14 cellular contexts compared by ENCODE assay signal in genomic region chr14:60654303-60654925, GRCh38. TPM values are rescaled to one million over a fixed set of nuclear protein-coding genes. Genes with fewer than 3 reads are reported as not detected.
DNase-seq lines count a peak whose midpoint lies in the region; ATAC-seq, FAIRE-seq and TF ChIP-seq lines count a peak whose summit lies in the region.
"Had no signal": no experiment of that assay in that cellular context is flagged by ENCODE, and none has a peak within 500 bp of the region (broad histone marks: within the 10 kb centered on the region; RNA-seq: fewer than 3 reads in every experiment).

No MANE protein-coding gene starts in this region.

- dilution Hi-C loops in mammary epithelial cell (cut with HindIII; ENCODE audit: low sequenced_read_pairs): no loop called here

- WGBS in mammary epithelial cell (ENCODE audit: low coverage, missing lambda C conversion rate): 46% methylated on average over 4 of the region's 4 CpGs

- no peak for FAIRE-seq in GM19239 (lab: Jason Lieb, UNC)

- TF ChIP-seq CTCF in foreskin fibroblast (IDR thresholded peaks at IDR 0.05; ENCODE audit: low read depth, low read length) (no peak), mammary epithelial cell (conservative IDR thresholded peaks at IDR 0.05 in 1 of 2, IDR thresholded peaks at IDR 0.05 in 1 of 2; ENCODE audit: extremely low read depth in 1 of 2, insufficient read depth in 1 of 2, low read depth in 1 of 2, low read length in 2 of 2) (no peak), foreskin keratinocyte (conservative IDR thresholded peaks at IDR 0.05) (no peak)

- no peak overlapping the region for H2AFZ ChIP-seq in mammary epithelial cell (ENCODE audit: low read depth, low read length)

- H3K9ac ChIP-seq in skeletal muscle tissue (ENCODE audit: low read depth in 1 of 3, low read length in 3 of 3) (peak overlapping the region; percentile 65 to 99 (median 81)), mammary epithelial cell (ENCODE audit: insufficient read depth, low read length) (no peak overlapping the region)

- BruUV-seq in mammary epithelial cell (replicated peaks; lab: Mats Ljungman, UMichigan): no TSS peak

- no peaks in the 10 kb centered on the region for H4K20me1 ChIP-seq in mammary epithelial cell (ENCODE audit: insufficient read depth, low read length)

- peaks cover 4 to 13% (median 11%) of the 10 kb centered on the region in 3 donors for H3K27me3 ChIP-seq in skeletal muscle tissue (ENCODE audit: control insufficient read depth in 3 of 3, insufficient read depth in 3 of 3, low read length in 3 of 3)
- peaks cover 26% of the 10 kb centered on the region for H3K27me3 ChIP-seq in mammary epithelial cell (ENCODE audit: insufficient read depth, low read length)
- H3K27me3 ChIP-seq in foreskin keratinocyte: peaks cover 100% of the 10 kb centered on the region

- no peaks in the 10 kb centered on the region for H3K79me2 ChIP-seq in mammary epithelial cell (ENCODE audit: insufficient read depth, low read length)

- in situ Hi-C loops in mammary epithelial cell (cut with MboI; ENCODE audit: low sequenced_read_pairs in 2 of 2): no loop called here

- DNase-seq in NCI-H510A treated with DMSO at 0.1 percent for 48 hours (lab: John Stamatoyannopoulos, UW) (peak; percentile 34), NCI-H510A (lab: John Stamatoyannopoulos, UW) (no peak), NCI-H748 treated with DMSO at 0.1 percent for 48 hours (lab: John Stamatoyannopoulos, UW) (peak; percentile 26), foreskin fibroblast (peak; percentile 91 to 96), mammary epithelial cell (no peak), GM19239 (ENCODE audit: insufficient read length, low spot score) (no peak), foreskin keratinocyte (no peak)
- DNase-seq: activated CD4-positive, CD25-positive, alpha-beta regulatory T cell treated with anti-CD3 and anti-CD28 coated beads, Interleukin-2, amount 50 U/mL, for 72 hours; activated T-cell treated with anti-CD3 and anti-CD28 coated beads, Interleukin-2, amount 50 U/mL, for 24 hours; hypothalamus; NCI-H1105 treated with DMSO at 0.1 percent for 48 hours; ovary had no signal

- H3K4me3 ChIP-seq in foreskin fibroblast (ENCODE audit: low read depth in 1 of 2, low read length in 2 of 2) (no peak overlapping the region), skeletal muscle tissue (ENCODE audit: low read length in 3 of 3) (peak overlapping the region; percentile 28 to 90 (median 87)), mammary epithelial cell (replicated peaks in 1 of 3; ENCODE audit: insufficient read depth in 1 of 3, low read depth in 2 of 3, low read length in 3 of 3) (no peak overlapping the region)
- H3K4me3 ChIP-seq: HAP-1, ovary had no signal

- H3K4me1 ChIP-seq in skeletal muscle tissue (ENCODE audit: control insufficient read depth in 3 of 3, insufficient read depth in 3 of 3, low read length in 3 of 3) (peaks cover 38 to 65% (median 46%) of the 10 kb centered on the region in 3 donors), mammary epithelial cell (ENCODE audit: insufficient read depth, low read length) (peaks cover 28% of the 10 kb centered on the region), foreskin keratinocyte (peaks cover 5% of the 10 kb centered on the region)

- H3K36me3 ChIP-seq in skeletal muscle tissue (ENCODE audit: control insufficient read depth in 3 of 3, insufficient read depth in 3 of 3, low read length in 3 of 3): no peaks in the 10 kb centered on the region
- H3K36me3 ChIP-seq in mammary epithelial cell (ENCODE audit: insufficient read depth, low read length): no peaks in the 10 kb centered on the region
- H3K36me3 ChIP-seq: HAP-1, ovary had no signal

- H3K9me3 ChIP-seq in skeletal muscle tissue (ENCODE audit: control insufficient read depth in 3 of 3, low read length in 3 of 3) (no peaks in the 10 kb centered on the region), mammary epithelial cell (replicated peaks; ENCODE audit: insufficient read depth, low read length) (no peaks in the 10 kb centered on the region)
- H3K9me3 ChIP-seq: HAP-1 had no signal

- ATAC-seq in foreskin keratinocyte: no peak

- intact Hi-C loops in mammary epithelial cell (cut with micrococcal nuclease): loop anchor here (10.0 kb wide), 1 partner anchor 540 kb away; no protein-coding TSS in a partner anchor

- CTCF ChIA-PET in mammary epithelial cell (lab: Charles Lee; ENCODE audit: low non-redundant PET): no interaction called here

- no peak overlapping the region for H3K4me2 ChIP-seq in mammary epithelial cell (ENCODE audit: insufficient read depth, low read depth, low read length)

- H3K27ac ChIP-seq in skeletal muscle tissue (ENCODE audit: low read depth, low read length) (peak overlapping the region; percentile 80), mammary epithelial cell (ENCODE audit: insufficient read depth, low read depth, low read length) (no peak overlapping the region), foreskin keratinocyte (no peak overlapping the region)
- H3K27ac ChIP-seq: ovary had no signal

RNA-seq across cellular contexts. Expression of gene SIX1, which starts 5.1 kb away (rescaled TPM):
- 45.4 TPM for total RNA-seq in skeletal muscle tissue
- total RNA-seq in mammary epithelial cell: 1 to 10 TPM in 1 of 2 donors, under 1 TPM in 1; 0.17 to 2.1 TPM
- polyA plus RNA-seq in mammary epithelial cell: 0.36 TPM
- not detected for polyA minus RNA-seq in mammary epithelial cell
- not detected in 2 replicates for total RNA-seq in foreskin keratinocyte
- polyA plus RNA-seq in foreskin keratinocyte: not detected in 2 replicates

Comparison
In these comparisons a context has a peak if more than half of its experiments do, and no peak if none do; other contexts are left out.
1. DNase-seq: peak in NCI-H510A treated with DMSO at 0.1 percent for 48 hours (single experiment), NCI-H748 treated with DMSO at 0.1 percent for 48 hours (single experiment) and foreskin fibroblast (2 of 2); none in NCI-H510A (single experiment), mammary epithelial cell (single experiment), GM19239 (single experiment) and foreskin keratinocyte (0 of 2).
2. H3K4me3 ChIP-seq: peak in skeletal muscle tissue (3 of 3); none in foreskin fibroblast (0 of 2) and mammary epithelial cell (0 of 3).
3. RNA of gene SIX1, which starts 5.1 kb away (total RNA-seq): 45.4 TPM in skeletal muscle tissue (single experiment); 0.17 to 2.1 TPM in mammary epithelial cell and not detected in foreskin keratinocyte; every median in the first group is over 10 times any median in the second.